Comparison of ENCODE assay signal across 17 cellular contexts in genomic region chr21:43733060-43733459, GRCh38. TPM values are rescaled to one million over a fixed set of nuclear protein-coding genes. Genes with fewer than 3 reads are reported as not detected.
DNase-seq lines count a peak whose midpoint lies in the region; ATAC-seq, FAIRE-seq and TF ChIP-seq lines count a peak whose summit lies in the region.
"Had no signal": no experiment of that assay in that cellular context is flagged by ENCODE, and none has a peak within 500 bp of the region (broad histone marks: within the 10 kb centered on the region; RNA-seq: fewer than 3 reads in every experiment).

No MANE protein-coding gene starts in this region.

- H3K27me3 ChIP-seq in K562 (ENCODE audit: control insufficient read depth in 2 of 2, insufficient read depth in 2 of 2, low read length in 2 of 2): no peaks in the 10 kb centered on the region
- H3K27me3 ChIP-seq in gastroesophageal sphincter: no peaks in the 10 kb centered on the region
- H3K27me3 ChIP-seq in testis: no peaks in the 10 kb centered on the region
- H3K27me3 ChIP-seq: pancreas, spleen had no signal

- ATAC-seq in K562 (no peak), gastroesophageal sphincter (no peak)
- ATAC-seq: GM12878 had no signal

- CTCF ChIA-PET in K562 (lab: Yijun Ruan, JAX; ENCODE audit: low intra/inter-chr PET ratio): no interaction called here

- no peak for TF ChIP-seq RAD21 in K562 (CRISPR knock-in tag; conservative IDR thresholded peaks at IDR 0.05 in 1 of 2, IDR thresholded peaks at IDR 0.05 in 1 of 2)

- BruUV-seq in K562 (replicated peaks; lab: Mats Ljungman, UMichigan): no TSS peak

- TF ChIP-seq POLR2A in K562 (conservative IDR thresholded peaks at IDR 0.05) (no peak), gastroesophageal sphincter (IDR thresholded peaks at IDR 0.05) (no peak), testis (IDR thresholded peaks at IDR 0.05) (no peak)

- H3K36me3 ChIP-seq in KOPT-K1 (ENCODE audit: insufficient read depth, low read length) (no peaks in the 10 kb centered on the region), K562 (ENCODE audit: control insufficient read depth, insufficient read depth, low read length) (peaks cover 73% of the 10 kb centered on the region), gastroesophageal sphincter (peaks cover 0 to 31% of the 10 kb centered on the region in 2 donors), testis (ENCODE audit: low read depth, missing control alignments) (no peaks in the 10 kb centered on the region)

- peaks cover 11% of the 10 kb centered on the region for H3K9me1 ChIP-seq in K562 (ENCODE audit: control insufficient read depth, insufficient read depth, low read length)

- H2AFZ ChIP-seq in K562 (ENCODE audit: low read depth, low read length): no peak overlapping the region

- FAIRE-seq in K562 (lab: Jason Lieb, UNC): no peak
- FAIRE-seq: GM12878, pancreas had no signal

- H3K4me2 ChIP-seq in K562 (ENCODE audit: insufficient read depth, low read length): no peak overlapping the region

- peak overlapping the region; percentile 42 for H3K27ac ChIP-seq in KOPT-K1 (ENCODE audit: low read depth, low read length, poor library complexity, severe bottlenecking)
- H3K27ac ChIP-seq in K562 (ENCODE audit: extremely low read depth, low read depth, low read length): no peak overlapping the region
- peak overlapping the region in 3 of 4 donors; percentile 66 to 78 (median 77) for H3K27ac ChIP-seq in gastroesophageal sphincter
- peak overlapping the region; percentile 84 to 87 for H3K27ac ChIP-seq in testis
- H3K27ac ChIP-seq: pancreas had no signal

- intact Hi-C loops in K562 (cut with micrococcal nuclease): no loop called here
- intact Hi-C loops in testis (cut with DNase I; ENCODE audit: low total_unique reads): no loop called here

- H3K9me3 ChIP-seq in KOPT-K1 (ENCODE audit: insufficient read depth, low read length, poor library complexity, severe bottlenecking) (no peaks in the 10 kb centered on the region), K562 (replicated peaks; ENCODE audit: control insufficient read depth, insufficient read depth, low read depth, low read length) (no peaks in the 10 kb centered on the region), gastroesophageal sphincter (no peaks in the 10 kb centered on the region), testis (no peaks in the 10 kb centered on the region)
- H3K9me3 ChIP-seq: mucosa of descending colon, pancreas, spleen had no signal

- peaks cover 19% of the 10 kb centered on the region for H4K20me1 ChIP-seq in K562 (replicated peaks; ENCODE audit: control insufficient read depth, insufficient read depth, low read length)

- WGBS in K562 (ENCODE audit: insufficient coverage, low coverage, missing lambda C conversion rate): 94% methylated on average over 9 of the region's 10 CpGs
- 40 to 49% methylated on average over 1 to 3 of the region's 10 CpGs for WGBS in gastroesophageal sphincter (ENCODE audit: low coverage in 1 of 2), 2 donors
- 58 to 71% methylated on average over 10 of the region's 10 CpGs for WGBS in testis, 2 donors

- no peak for TF ChIP-seq EP300 in K562 (IDR thresholded peaks at IDR 0.05; ENCODE audit: low read length)
- TF ChIP-seq EP300 in gastroesophageal sphincter (IDR thresholded peaks at IDR 0.05): no peak

- peaks cover 83% of the 10 kb centered on the region for H3K79me2 ChIP-seq in K562 (ENCODE audit: control insufficient read depth, insufficient read depth, low read length)

- in situ Hi-C loops in K562 (cut with MboI): no loop called here

- H3K4me3 ChIP-seq in K562 (no peak overlapping the region), gastroesophageal sphincter (no peak overlapping the region), testis (no peak overlapping the region)
- H3K4me3 ChIP-seq: GM12878, mucosa of descending colon, pancreas had no signal

- H3K4me1 ChIP-seq in K562 (replicated peaks in 1 of 2; ENCODE audit: control insufficient read depth in 2 of 2, insufficient read depth in 2 of 2, low read length in 2 of 2): peaks cover 23 to 68% of the 10 kb centered on the region in 2 experiments
- H3K4me1 ChIP-seq in gastroesophageal sphincter: peaks cover 0 to 72% (median 32%) of the 10 kb centered on the region in 3 donors
- H3K4me1 ChIP-seq in testis: peaks cover 75% of the 10 kb centered on the region

- H3K9ac ChIP-seq in K562 (ENCODE audit: insufficient read depth in 1 of 2, low read depth in 2 of 2, low read length in 2 of 2): peak overlapping the region in 1 of 2 experiments; percentile 65; a peak in 1 of 4 replicates

- TF ChIP-seq CTCF in K562 (IDR thresholded peaks at IDR 0.05 in 2 of 3, conservative IDR thresholded peaks at IDR 0.05 in 1 of 3; ENCODE audit: insufficient read depth in 2 of 3, low read depth in 1 of 3, low read length in 3 of 3): no peak
- no peak for TF ChIP-seq CTCF in gastroesophageal sphincter (IDR thresholded peaks at IDR 0.05)
- TF ChIP-seq CTCF in testis (IDR thresholded peaks at IDR 0.05): no peak

- DNase-seq in K562 (ENCODE audit: extremely low read depth in 1 of 4, low spot score in 3 of 4): no peak
- no peak for DNase-seq in testis
- no peak for DNase-seq in OCI-M1 (lab: John Stamatoyannopoulos, UW)
- DNase-seq in stimulated activated CD4-positive, alpha-beta T cell treated with anti-CD3 and anti-CD28 coated beads, Interleukin-1b, Interleukin-23, amount 100 ng/mL, for 48 hours: no peak
- no peak for DNase-seq in HUDEP-2 (lab: John Stamatoyannopoulos, UW; ENCODE audit: unreplicated experiment in 76 of 76)
- DNase-seq: amniotic stem cell, dermis blood vessel endothelial cell, foreskin melanocyte, NCI-H2029, NCI-H526, spleen, T-helper 1 cell had no signal

- POLR2A ChIA-PET in K562 (lab: Yijun Ruan, JAX): no interaction called here

RNA-seq across cellular contexts. Expression of gene PDXK, which starts 14.1 kb away (rescaled TPM):
- 130 and 265 TPM in 2 replicates for total RNA-seq in K562 (2011; cell fraction: chromatin; rRNA removed; ENCODE audit: low replicate concordance)
- total RNA-seq in K562 (2011; cell fraction: nucleolus; rRNA removed): 121 and 125 TPM in 2 replicates
- 113 and 116 TPM in 2 replicates for total RNA-seq in K562 (2011; cell fraction: nucleoplasm; rRNA removed)
- total RNA-seq in K562 (2014; rRNA removed): 95.1 and 117 TPM in 2 replicates
- 57.2 and 71.2 TPM in 2 replicates for total RNA-seq in K562 (2014; rRNA removed; fragmentation: Illumina TruSeq; extraction: Trizol)
- 46.8 and 47.5 TPM in 2 replicates for total RNA-seq in K562 (2015; rRNA removed; fragmentation: Illumina TruSeq; extraction: Trizol)
- total RNA-seq in K562 (2021): 162 TPM in 2 replicates
- 135 and 158 TPM in 2 replicates for polyA plus RNA-seq in K562 (2011; rRNA removed)
- 118 and 126 TPM in 2 replicates for polyA plus RNA-seq in K562 (2011; cell fraction: cytosol; rRNA removed)
- 116 TPM in 2 replicates for polyA plus RNA-seq in K562 (2011; cell fraction: nucleus; rRNA removed)
- polyA plus RNA-seq in K562 (2012): 82.1 and 83.5 TPM in 2 replicates
- polyA plus RNA-seq in K562 (2014; fragmentation: Illumina TruSeq; extraction: Trizol): 80.6 and 84.8 TPM in 2 replicates
- polyA plus RNA-seq in K562 (2014; fragmentation: Nextera tagmentation; extraction: Ambion mirVana): 1 to 10 TPM; 5.6 to 8.9 TPM
- 76.5 and 103 TPM in 2 replicates for polyA plus RNA-seq in K562 (2014; rRNA removed)
- polyA minus RNA-seq in K562 (2011; rRNA and poly(A)+ RNA removed): 203 and 232 TPM in 2 replicates
- 63.0 and 91.6 TPM in 2 replicates for polyA minus RNA-seq in K562 (2011; cell fraction: cytosol; rRNA and poly(A)+ RNA removed)
- 27.7 and 39.5 TPM in 2 replicates for polyA minus RNA-seq in K562 (2011; cell fraction: nucleus; rRNA and poly(A)+ RNA removed)
- 10 to 100 TPM; 24.4 to 42.2 (median 33.0) TPM for total RNA-seq in gastroesophageal sphincter
- 100 to 1,000 TPM; 277 to 327 TPM for total RNA-seq in testis
- polyA plus RNA-seq in testis (ENCODE audit: insufficient read depth, low read depth, low replicate concordance): 871 TPM

RNA-seq across cellular contexts. Expression of gene CSTB, which starts 43.0 kb away (rescaled TPM):
- 10.6 and 21.9 TPM in 2 replicates for total RNA-seq in K562 (2011; cell fraction: chromatin; rRNA removed; ENCODE audit: low replicate concordance)
- 19.5 and 22.0 TPM in 2 replicates for total RNA-seq in K562 (2011; cell fraction: nucleolus; rRNA removed)
- total RNA-seq in K562 (2011; cell fraction: nucleoplasm; rRNA removed): 18.3 and 24.3 TPM in 2 replicates
- total RNA-seq in K562 (2014; rRNA removed): 23.1 and 29.0 TPM in 2 replicates
- total RNA-seq in K562 (2014; rRNA removed; fragmentation: Illumina TruSeq; extraction: Trizol): 20.8 and 21.1 TPM in 2 replicates
- 31.7 and 34.9 TPM in 2 replicates for total RNA-seq in K562 (2015; rRNA removed; fragmentation: Illumina TruSeq; extraction: Trizol)
- total RNA-seq in K562 (2021): 43.5 and 48.1 TPM in 2 replicates
- 46.6 and 58.0 TPM in 2 replicates for polyA plus RNA-seq in K562 (2011; rRNA removed)
- 74.4 and 80.8 TPM in 2 replicates for polyA plus RNA-seq in K562 (2011; cell fraction: cytosol; rRNA removed)
- polyA plus RNA-seq in K562 (2011; cell fraction: nucleus; rRNA removed): 36.5 and 43.3 TPM in 2 replicates
- polyA plus RNA-seq in K562 (2012): 76.9 and 118 TPM in 2 replicates
- polyA plus RNA-seq in K562 (2014; fragmentation: Illumina TruSeq; extraction: Trizol): 64.2 and 79.8 TPM in 2 replicates
- polyA plus RNA-seq in K562 (2014; fragmentation: Nextera tagmentation; extraction: Ambion mirVana): 10 to 100 TPM; 12.4 to 17.1 TPM
- 65.0 and 67.8 TPM in 2 replicates for polyA plus RNA-seq in K562 (2014; rRNA removed)
- polyA minus RNA-seq in K562 (2011; rRNA and poly(A)+ RNA removed): 33.5 and 37.4 TPM in 2 replicates
- 14.2 and 21.7 TPM in 2 replicates for polyA minus RNA-seq in K562 (2011; cell fraction: cytosol; rRNA and poly(A)+ RNA removed)
- 9.0 and 14.1 TPM in 2 replicates for polyA minus RNA-seq in K562 (2011; cell fraction: nucleus; rRNA and poly(A)+ RNA removed)
- 10 to 100 TPM in 3 of 4 donors, 1 to 10 TPM in 1; 8.9 to 22.2 (median 10.1) TPM for total RNA-seq in gastroesophageal sphincter
- total RNA-seq in testis: 10 to 100 TPM; 23.9 to 31.0 TPM
- 49.5 TPM for polyA plus RNA-seq in testis (ENCODE audit: insufficient read depth, low read depth, low replicate concordance)

RNA-seq across cellular contexts. Expression of gene RRP1, which starts 56.3 kb away (rescaled TPM):
- 200 and 398 TPM in 2 replicates for total RNA-seq in K562 (2011; cell fraction: chromatin; rRNA removed; ENCODE audit: low replicate concordance)
- total RNA-seq in K562 (2011; cell fraction: nucleolus; rRNA removed): 176 and 196 TPM in 2 replicates
- total RNA-seq in K562 (2011; cell fraction: nucleoplasm; rRNA removed): 186 and 220 TPM in 2 replicates
- total RNA-seq in K562 (2014; rRNA removed) (68.6 and 84.3 TPM in 2 replicates), K562 (2014; rRNA removed; fragmentation: Illumina TruSeq; extraction: Trizol) (40.5 and 48.5 TPM in 2 replicates), K562 (2015; rRNA removed; fragmentation: Illumina TruSeq; extraction: Trizol) (51.6 and 52.9 TPM in 2 replicates), K562 (2021) (89.1 and 105 TPM in 2 replicates), gastroesophageal sphincter (10 to 100 TPM; 19.0 to 25.2 (median 20.8) TPM), testis (10 to 100 TPM; 33.6 to 40.2 TPM)
- polyA plus RNA-seq in K562 (2011; rRNA removed) (38.0 and 47.3 TPM in 2 replicates), K562 (2014; fragmentation: Illumina TruSeq; extraction: Trizol) (79.7 and 97.5 TPM in 2 replicates), K562 (2014; fragmentation: Nextera tagmentation; extraction: Ambion mirVana) (1 to 10 TPM in 1 of 2 experiments, under 1 TPM in 1; 0.89 to 1.8 TPM), K562 (2014; rRNA removed) (60.2 and 64.7 TPM in 2 replicates), testis (ENCODE audit: insufficient read depth, low read depth, low replicate concordance) (21.1 TPM)
- 22.9 and 23.5 TPM in 2 replicates for polyA plus RNA-seq in K562 (2011; cell fraction: cytosol; rRNA removed)
- polyA plus RNA-seq in K562 (2011; cell fraction: nucleus; rRNA removed): 233 and 286 TPM in 2 replicates
- polyA plus RNA-seq in K562 (2012): 35.6 and 62.2 TPM in 2 replicates
- polyA minus RNA-seq in K562 (2011; rRNA and poly(A)+ RNA removed): 23.9 and 28.6 TPM in 2 replicates
- 20.8 and 22.0 TPM in 2 replicates for polyA minus RNA-seq in K562 (2011; cell fraction: cytosol; rRNA and poly(A)+ RNA removed)
- polyA minus RNA-seq in K562 (2011; cell fraction: nucleus; rRNA and poly(A)+ RNA removed): 66.5 and 104 TPM in 2 replicates
